Comparison of ENCODE assay signal across 8 cellular contexts in the genomic region with DNA sequence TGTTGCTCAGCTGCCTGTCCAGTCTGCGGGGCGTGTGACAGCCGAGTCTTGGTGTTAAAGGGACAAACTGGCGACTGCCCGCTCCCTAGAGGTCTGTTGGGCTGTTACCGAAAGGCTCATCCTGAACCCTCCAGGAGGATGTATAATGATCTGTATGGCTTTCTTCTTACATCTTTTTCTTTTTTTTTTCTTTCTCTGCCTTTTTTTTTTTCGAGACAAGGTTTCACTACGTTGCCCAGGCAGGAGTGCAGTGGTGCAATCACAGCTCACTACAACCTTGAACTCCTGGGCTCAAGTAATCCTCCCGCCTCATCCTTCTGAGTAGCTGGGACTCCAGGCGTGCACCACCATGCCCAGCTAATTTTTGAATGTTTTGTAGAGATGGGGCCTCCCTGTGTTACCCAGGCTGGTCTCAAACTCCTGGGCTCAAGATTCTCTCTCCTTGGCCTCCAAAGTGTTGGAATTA. TPM values are rescaled to one million over a fixed set of nuclear protein-coding genes. Genes with fewer than 3 reads are reported as not detected.
DNase-seq lines count a peak whose midpoint lies in the region; ATAC-seq and TF ChIP-seq lines count a peak whose summit lies in the region.

No MANE protein-coding gene starts in this region.

- intact Hi-C loops in adrenal gland (cut with DNase I) (no loop called here), left colon (cut with DNase I, micrococcal nuclease) (no loop called here), tibial artery (cut with DNase I; ENCODE audit: low total_unique reads) (no loop called here)

- POLR2A ChIA-PET in GM10248 (lab: Yijun Ruan, JAX), result interaction anchor here (1.7 kb wide), 1 partner anchor 9 kb away, joined by 6 read pairs; no protein-coding TSS in a partner anchor

- H3K27ac ChIP-seq in adrenal gland (peak overlapping the region; percentile 63 to 97 (median 85)), tibial artery (peak overlapping the region; percentile 75 to 86)

- ATAC-seq in HG03469 (IDR thresholded peaks at IDR 0.05; ENCODE audit: unreplicated experiment) (peak; percentile 10), left colon (peak; percentile 46)

- TF ChIP-seq POLR2A in adrenal gland (IDR thresholded peaks at IDR 0.05), result no peak

- CTCF ChIA-PET in GM10248 (lab: Yijun Ruan, JAX), result interaction anchor here (0.9 to 6.8 kb wide), 11 partner anchors 10 to 267 kb away, joined by 3 to 69 read pairs (median 4); partner anchors contain the start of gene ZDHHC4

- peak overlapping the region in 3 of 4 donors; percentile 57 to 100 (median 66) for H3K4me3 ChIP-seq in adrenal gland
- H3K4me3 ChIP-seq in tibial artery, result peak overlapping the region; percentile 75 to 91

- TF ChIP-seq CTCF in adrenal gland (IDR thresholded peaks at IDR 0.05), result peak in 1 of 6 experiments; percentile 17
- TF ChIP-seq CTCF in tibial artery (IDR thresholded peaks at IDR 0.05), result no peak
- TF ChIP-seq CTCF in GM10248 (IDR thresholded peaks at IDR 0.05; ENCODE audit: control extremely low read depth, extremely low read depth, low read depth, missing control alignments), result no peak

- peak; percentile 6 for DNase-seq in NCI-H2107 treated with DMSO at 0.1 percent for 48 hours (lab: John Stamatoyannopoulos, UW; ENCODE audit: unreplicated experiment)
- no peak for DNase-seq in NCI-H2107 (lab: John Stamatoyannopoulos, UW)
- peak in 4 of 7 donors; percentile 33 to 62 (median 39) for DNase-seq in adrenal gland
- no peak for DNase-seq in left colon
- DNase-seq in tibial artery, result no peak
- no peak for DNase-seq in GM10248 (ENCODE audit: extremely low spot score)
- no peak for DNase-seq in dermis blood vessel endothelial cell

- H3K27me3 ChIP-seq in adrenal gland (no peaks in the 10 kb centered on the region), tibial artery (no peaks in the 10 kb centered on the region)

- H3K4me1 ChIP-seq in adrenal gland (replicated peaks in 1 of 2), result peaks cover 0 to 15% of the 10 kb centered on the region in 2 donors
- H3K4me1 ChIP-seq in tibial artery, result peaks cover 0 to 20% (median 7%) of the 10 kb centered on the region in 4 donors

- H3K9me3 ChIP-seq in adrenal gland (replicated peaks in 1 of 3) (no peaks in the 10 kb centered on the region), tibial artery (no peaks in the 10 kb centered on the region)

- peaks cover 0 to 56% of the 10 kb centered on the region in 2 donors for H3K36me3 ChIP-seq in adrenal gland (replicated peaks in 1 of 2)
- H3K36me3 ChIP-seq in tibial artery, result peaks cover 30 to 63% (median 34%) of the 10 kb centered on the region in 3 donors

- 5 to 10% (median 8%) methylated on average over 9 to 10 of the region's 10 CpGs for WGBS in adrenal gland, 4 donors

RNA-seq across cellular contexts. Expression of gene INTS15, which starts 0.9 kb away (rescaled TPM):
- total RNA-seq in adrenal gland, result 10 to 100 TPM; 24.2 to 36.2 (median 27.4) TPM
- polyA plus RNA-seq in adrenal gland, result 10 to 100 TPM; 18.1 to 25.3 (median 22.2) TPM
- total RNA-seq in left colon, result 10 to 100 TPM; 22.5 to 24.4 TPM
- 13.1 and 14.5 TPM in 2 replicates for total RNA-seq in dermis blood vessel endothelial cell

RNA-seq across cellular contexts. Expression of gene ZDHHC4, which starts 13.4 kb away (rescaled TPM):
- 100 to 1,000 TPM in 1 of 8 donors, 10 to 100 TPM in 7; 49.9 to 115 (median 74.0) TPM for total RNA-seq in adrenal gland
- 10 to 100 TPM; 38.5 to 53.5 (median 46.3) TPM for polyA plus RNA-seq in adrenal gland
- total RNA-seq in left colon, result 10 to 100 TPM; 37.6 to 51.1 TPM
- total RNA-seq in dermis blood vessel endothelial cell, result 37.1 and 49.2 TPM in 2 replicates

RNA-seq across cellular contexts. Expression of gene ZNF853, which starts 24.7 kb away (rescaled TPM):
- total RNA-seq in adrenal gland (10 to 100 TPM in 2 of 8 donors, 1 to 10 TPM in 6; 4.1 to 15.3 (median 5.8) TPM), left colon (1 to 10 TPM in 1 of 2 donors, under 1 TPM in 1; 0.79 to 2.9 TPM), dermis blood vessel endothelial cell (0.93 and 1.0 TPM in 2 replicates)
- polyA plus RNA-seq in adrenal gland, result 1 to 10 TPM; 1.2 to 2.0 (median 1.5) TPM

RNA-seq across cellular contexts. Expression of gene GRID2IP, which starts 39.4 kb away (rescaled TPM):
- 1 to 10 TPM in 4 of 8 donors, under 1 TPM in 3, not detected in 1; 0.11 to 1.8 (median 1.2) TPM for total RNA-seq in adrenal gland
- polyA plus RNA-seq in adrenal gland, result under 1 TPM; 0.11 to 0.24 (median 0.24) TPM
- under 1 TPM; 0.67 to 0.75 TPM for total RNA-seq in left colon
- total RNA-seq in dermis blood vessel endothelial cell, result 0.05 TPM in 1 of 2 replicates, not detected in the other

RNA-seq across cellular contexts. Expression of gene ZNF316, which starts 46.4 kb away (rescaled TPM):
- total RNA-seq in adrenal gland (10 to 100 TPM; 20.2 to 56.6 (median 34.6) TPM), left colon (10 to 100 TPM; 19.0 to 21.1 TPM), dermis blood vessel endothelial cell (18.4 and 25.9 TPM in 2 replicates)
- polyA plus RNA-seq in adrenal gland, result 10 to 100 TPM; 10.6 to 98.1 (median 25.8) TPM

Comparison
In these comparisons a context has a peak if more than half of its experiments do, and no peak if none do; other contexts are left out.
1. DNase-seq: peak in NCI-H2107 treated with DMSO at 0.1 percent for 48 hours (single experiment) and adrenal gland (4 of 7); none in NCI-H2107 (single experiment), left colon (0 of 2), tibial artery (0 of 2), GM10248 (single experiment) and dermis blood vessel endothelial cell (single experiment).